Comparison of ENCODE assay signal across 8 cellular contexts in the genomic region with DNA sequence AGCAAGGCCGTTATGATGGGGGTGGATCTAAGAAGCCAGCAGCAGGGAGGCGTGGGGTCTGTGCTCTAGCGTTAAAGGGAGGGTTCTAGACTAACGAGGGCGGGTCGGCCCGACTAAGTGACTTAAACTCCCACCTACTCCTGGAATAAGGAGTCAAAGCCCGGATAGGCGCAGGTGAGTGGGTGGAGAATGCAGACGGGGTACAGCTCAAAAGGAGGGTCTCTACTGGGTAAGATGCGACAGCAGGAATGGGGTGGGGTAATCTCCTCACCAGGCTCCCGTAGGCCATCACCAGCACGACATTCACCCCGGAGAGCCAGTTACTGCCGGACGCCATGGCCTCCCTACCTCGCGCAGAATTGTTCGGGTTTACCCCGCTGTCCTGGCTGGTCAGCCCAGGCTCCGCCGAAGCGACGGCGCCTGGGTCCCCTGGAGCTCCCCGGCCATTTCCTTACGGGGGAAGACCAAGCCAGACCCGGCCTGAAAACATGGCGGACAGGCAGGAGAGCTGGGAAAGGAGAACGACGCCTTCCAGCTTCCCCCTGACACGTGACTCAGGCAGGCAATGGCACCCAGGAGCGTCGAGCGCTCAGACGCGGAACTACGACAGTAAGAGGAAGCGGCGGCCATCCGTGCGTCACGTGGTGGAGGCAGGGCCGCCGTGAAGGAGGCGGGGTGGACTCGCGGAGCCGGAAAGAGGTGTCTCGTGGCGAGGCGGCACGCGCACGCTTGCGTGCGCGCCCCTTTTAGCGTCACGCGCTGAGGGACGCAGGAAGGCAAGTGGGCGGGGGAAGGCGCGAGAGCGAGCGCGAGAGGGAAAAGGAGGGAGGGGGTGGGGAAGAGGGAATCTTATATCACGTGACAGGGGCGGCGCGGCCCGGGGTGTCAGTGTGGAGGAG. TPM values are rescaled to one million over a fixed set of nuclear protein-coding genes. Genes with fewer than 3 reads are reported as not detected.
DNase-seq lines count a peak whose midpoint lies in the region; ATAC-seq lines count a peak whose summit lies in the region.

A gene with protein sequence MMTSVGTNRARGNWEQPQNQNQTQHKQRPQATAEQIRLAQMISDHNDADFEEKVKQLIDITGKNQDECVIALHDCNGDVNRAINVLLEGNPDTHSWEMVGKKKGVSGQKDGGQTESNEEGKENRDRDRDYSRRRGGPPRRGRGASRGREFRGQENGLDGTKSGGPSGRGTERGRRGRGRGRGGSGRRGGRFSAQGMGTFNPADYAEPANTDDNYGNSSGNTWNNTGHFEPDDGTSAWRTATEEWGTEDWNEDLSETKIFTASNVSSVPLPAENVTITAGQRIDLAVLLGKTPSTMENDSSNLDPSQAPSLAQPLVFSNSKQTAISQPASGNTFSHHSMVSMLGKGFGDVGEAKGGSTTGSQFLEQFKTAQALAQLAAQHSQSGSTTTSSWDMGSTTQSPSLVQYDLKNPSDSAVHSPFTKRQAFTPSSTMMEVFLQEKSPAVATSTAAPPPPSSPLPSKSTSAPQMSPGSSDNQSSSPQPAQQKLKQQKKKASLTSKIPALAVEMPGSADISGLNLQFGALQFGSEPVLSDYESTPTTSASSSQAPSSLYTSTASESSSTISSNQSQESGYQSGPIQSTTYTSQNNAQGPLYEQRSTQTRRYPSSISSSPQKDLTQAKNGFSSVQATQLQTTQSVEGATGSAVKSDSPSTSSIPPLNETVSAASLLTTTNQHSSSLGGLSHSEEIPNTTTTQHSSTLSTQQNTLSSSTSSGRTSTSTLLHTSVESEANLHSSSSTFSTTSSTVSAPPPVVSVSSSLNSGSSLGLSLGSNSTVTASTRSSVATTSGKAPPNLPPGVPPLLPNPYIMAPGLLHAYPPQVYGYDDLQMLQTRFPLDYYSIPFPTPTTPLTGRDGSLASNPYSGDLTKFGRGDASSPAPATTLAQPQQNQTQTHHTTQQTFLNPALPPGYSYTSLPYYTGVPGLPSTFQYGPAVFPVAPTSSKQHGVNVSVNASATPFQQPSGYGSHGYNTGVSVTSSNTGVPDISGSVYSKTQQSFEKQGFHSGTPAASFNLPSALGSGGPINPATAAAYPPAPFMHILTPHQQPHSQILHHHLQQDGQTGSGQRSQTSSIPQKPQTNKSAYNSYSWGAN (plus strand): TSS at position 885 of the 899 bp plus-strand sequence. CDS start 4,169 bp downstream, outside the sequence.

- CTCF ChIA-PET in activated CD8-positive, alpha-beta memory T cell treated with anti-CD3 and anti-CD28 coated beads, Interleukin-2, amount 10 ng/mL, durations not matched to agents 7 days and 5 days (lab: Charles Lee): interaction anchor here (0.6 to 2.9 kb wide), 9 partner anchors 21 to 273 kb away, joined by 3 to 9 read pairs (median 4); partner anchors contain the start of genes ATP8B2 and HAX1

- peaks cover 65% of the 10 kb centered on the region for H3K4me1 Mint-ChIP-seq in activated CD8-positive, alpha-beta memory T cell treated with anti-CD3 and anti-CD28 coated beads, Interleukin-2, amount 10 ng/mL, durations not matched to agents 7 days and 5 days

- peak; percentile 89 for ATAC-seq in GM21381 (IDR thresholded peaks at IDR 0.05; ENCODE audit: unreplicated experiment)
- peak; percentile 91 for ATAC-seq in activated CD8-positive, alpha-beta memory T cell treated with anti-CD3 and anti-CD28 coated beads, Interleukin-2, amount 10 ng/mL, durations not matched to agents 7 days and 5 days

- H2BK5ac ChIP-seq in mesenchymal stem cell (ENCODE audit: low read depth, low read length, poor library complexity, severe bottlenecking): peak within 1 kb of the TSS; percentile 99

- peak within 1 kb of the TSS in 1 of 2 experiments; percentile 63 for H2BK12ac ChIP-seq in mesenchymal stem cell (ENCODE audit: low read length in 2 of 2)

- peak within 1 kb of the TSS; percentile 94 to 100 for H3K4ac ChIP-seq in mesenchymal stem cell (ENCODE audit: low read depth in 1 of 2, low read length in 2 of 2)

- H3K79me1 ChIP-seq in mesenchymal stem cell (replicated peaks; ENCODE audit: low read length, poor library complexity, severe bottlenecking): peaks cover 2% of the 10 kb centered on the region

- peak within 1 kb of the TSS; percentile 56 to 94 for H3K23ac ChIP-seq in mesenchymal stem cell (ENCODE audit: low read length in 2 of 2)

- peak within 1 kb of the TSS; percentile 100 for H3K4me3 ChIP-seq in NT2/D1 (ENCODE audit: insufficient read length, low read depth)
- peak within 1 kb of the TSS; percentile 94 for H3K4me3 ChIP-seq in endocrine pancreas (ENCODE audit: control insufficient read depth, insufficient read depth, low read length)
- H3K4me3 ChIP-seq in mesenchymal stem cell (ENCODE audit: insufficient read depth in 1 of 2, low read depth in 1 of 2, low read length in 2 of 2): peak within 1 kb of the TSS; percentile 91 to 99

- H3K36me3 ChIP-seq in NT2/D1 (ENCODE audit: insufficient read depth, insufficient read length, low read length) (peaks cover 72% of the 10 kb centered on the region), endocrine pancreas (ENCODE audit: control insufficient read depth, insufficient read depth, low read length) (peaks cover 2% of the 10 kb centered on the region), mesenchymal stem cell (ENCODE audit: control insufficient read depth in 1 of 2, insufficient read depth in 2 of 2, low read depth in 1 of 2, low read length in 2 of 2) (peaks cover 10 to 36% of the 10 kb centered on the region in 2 experiments)

- peak within 1 kb of the TSS; percentile 98 to 100 for H3K18ac ChIP-seq in mesenchymal stem cell (ENCODE audit: low read depth in 1 of 2, low read length in 2 of 2)

- no peaks in the 10 kb centered on the region for H3K27me3 Mint-ChIP-seq in activated CD8-positive, alpha-beta memory T cell treated with anti-CD3 and anti-CD28 coated beads, Interleukin-2, amount 10 ng/mL, durations not matched to agents 7 days and 5 days

- H4K8ac ChIP-seq in mesenchymal stem cell (ENCODE audit: low read length): peak within 1 kb of the TSS; percentile 97

- no peaks in the 10 kb centered on the region for H3K4me1 ChIP-seq in NT2/D1 (ENCODE audit: insufficient read depth, insufficient read length)
- H3K4me1 ChIP-seq in endocrine pancreas (ENCODE audit: control insufficient read depth, insufficient read depth, low read length): peaks cover 40% of the 10 kb centered on the region
- H3K4me1 ChIP-seq in mesenchymal stem cell (ENCODE audit: control insufficient read depth, insufficient read depth, low read depth, low read length): peaks cover 4% of the 10 kb centered on the region

- H3K27ac Mint-ChIP-seq in activated CD8-positive, alpha-beta memory T cell treated with anti-CD3 and anti-CD28 coated beads, Interleukin-2, amount 10 ng/mL, durations not matched to agents 7 days and 5 days: peak within 1 kb of the TSS; percentile 93

- H3K9me3 ChIP-seq in NT2/D1 (ENCODE audit: insufficient read depth, low read length) (peaks cover 8% of the 10 kb centered on the region), endocrine pancreas (ENCODE audit: control insufficient read depth, low read length) (no peaks in the 10 kb centered on the region), mesenchymal stem cell (ENCODE audit: control insufficient read depth, low read length) (no peaks in the 10 kb centered on the region)

- peak within 1 kb of the TSS; percentile 91 for H2BK120ac ChIP-seq in mesenchymal stem cell (ENCODE audit: low read depth, low read length)

- peaks cover 2% of the 10 kb centered on the region for H3K9me3 Mint-ChIP-seq in activated CD8-positive, alpha-beta memory T cell treated with anti-CD3 and anti-CD28 coated beads, Interleukin-2, amount 10 ng/mL, durations not matched to agents 7 days and 5 days (ENCODE audit: low read depth)

- DNase-seq in COR-L47 (lab: John Stamatoyannopoulos, UW) (peak; percentile 99), HUDEP-2 (lab: John Stamatoyannopoulos, UW; ENCODE audit: unreplicated experiment in 76 of 76) (peak in 75 of 76 experiments; percentile 82 to 99 (median 98)), NT2/D1 (ENCODE audit: low read depth, low spot score) (peak; percentile 100), mesenchymal stem cell (peak; percentile 99)
- DNase-seq in activated CD8-positive, alpha-beta memory T cell treated with anti-CD3 and anti-CD28 coated beads, Interleukin-2, amount 10 ng/mL, durations not matched to agents 7 days and 5 days: peak; percentile 99
- DNase-seq in stimulated activated CD8-positive, alpha-beta memory T cell treated with anti-CD3 and anti-CD28 coated beads, Interleukin-12 subunit alpha, Interleukin-12 subunit beta, amount 100 ng/mL, for 4 hours (ENCODE audit: low read depth): peak; percentile 98

- H4K91ac ChIP-seq in mesenchymal stem cell (ENCODE audit: low read length): peak within 1 kb of the TSS; percentile 99

- no peaks in the 10 kb centered on the region for H3K27me3 ChIP-seq in NT2/D1 (ENCODE audit: insufficient read depth, insufficient read length)
- no peaks in the 10 kb centered on the region for H3K27me3 ChIP-seq in endocrine pancreas (ENCODE audit: control insufficient read depth, insufficient read depth, low read length)
- H3K27me3 ChIP-seq in mesenchymal stem cell (ENCODE audit: control insufficient read depth in 1 of 2, insufficient read depth in 1 of 2, low read length in 2 of 2): no peaks in the 10 kb centered on the region

- peak within 1 kb of the TSS; percentile 100 for H3K27ac ChIP-seq in mesenchymal stem cell (ENCODE audit: low read length, poor library complexity, severe bottlenecking)

- WGBS in mesenchymal stem cell: under 1% methylated on average over 60 of the region's 73 CpGs

- H3K4me2 ChIP-seq in mesenchymal stem cell (ENCODE audit: low read length, poor library complexity, severe bottlenecking): peak within 1 kb of the TSS; percentile 74

- peak within 1 kb of the TSS in 1 of 2 experiments; percentile 91 for H3K14ac ChIP-seq in mesenchymal stem cell (ENCODE audit: low read length in 2 of 2)

- H2AFZ ChIP-seq in mesenchymal stem cell (ENCODE audit: low read depth, low read length): peak within 1 kb of the TSS; percentile 75

- peak within 1 kb of the TSS; percentile 94 for H2AK5ac ChIP-seq in mesenchymal stem cell (ENCODE audit: low read length, severe bottlenecking)

- peaks cover 63% of the 10 kb centered on the region for H3K36me3 Mint-ChIP-seq in activated CD8-positive, alpha-beta memory T cell treated with anti-CD3 and anti-CD28 coated beads, Interleukin-2, amount 10 ng/mL, durations not matched to agents 7 days and 5 days

- peak within 1 kb of the TSS; percentile 92 for H2BK15ac ChIP-seq in mesenchymal stem cell (ENCODE audit: low read depth, poor library complexity, severe bottlenecking)

- H3K4me3 Mint-ChIP-seq in activated CD8-positive, alpha-beta memory T cell treated with anti-CD3 and anti-CD28 coated beads, Interleukin-2, amount 10 ng/mL, durations not matched to agents 7 days and 5 days: peak within 1 kb of the TSS; percentile 99

- H3K9ac ChIP-seq in NT2/D1 (ENCODE audit: insufficient read length, low read depth): peak within 1 kb of the TSS; percentile 100
- peak within 1 kb of the TSS; percentile 95 for H3K9ac ChIP-seq in endocrine pancreas (ENCODE audit: control insufficient read depth, insufficient read depth, low read length)
- H3K9ac ChIP-seq in mesenchymal stem cell (ENCODE audit: low read length): peak within 1 kb of the TSS; percentile 100

RNA-seq across cellular contexts. Expression of the gene that starts here (rescaled TPM):
- 100 to 1,000 TPM; 162 to 201 TPM for total RNA-seq in activated CD8-positive, alpha-beta memory T cell treated with anti-CD3 and anti-CD28 coated beads, Interleukin-2, amount 10 ng/mL, durations not matched to agents 7 days and 5 days
- polyA plus RNA-seq in mesenchymal stem cell (2013, experiment 1 of 2): 174 TPM
- polyA plus RNA-seq in mesenchymal stem cell (2013, experiment 2 of 2): 166 TPM

Comparison
In these comparisons a context has a peak if more than half of its experiments do, and no peak if none do; other contexts are left out.
1. Peak in every context shown above with its lines: DNase-seq, ATAC-seq, H3K4me3 ChIP-seq and H3K27ac ChIP-seq.